ENCODE assay signal across 8 cellular contexts in genomic region chr12:55727643-55728184, GRCh38. TPM values are rescaled to one million over a fixed set of nuclear protein-coding genes. Genes with fewer than 3 reads are reported as not detected.
DNase-seq lines count a peak whose midpoint lies in the region; ATAC-seq and TF ChIP-seq lines count a peak whose summit lies in the region.

No MANE protein-coding gene starts in this region.

- H3K4me1 ChIP-seq in BLaER1 treated with 17β-estradiol and CSF1 and Interleukin-3, amounts not matched to agents 10 nM and 100 nM = peaks cover 68 to 82% (median 76%) of the 10 kb centered on the region in 10 experiments
- peaks cover 8% of the 10 kb centered on the region for H3K4me1 ChIP-seq in IMR-90 (ENCODE audit: control insufficient read depth, insufficient read depth, low read length)

- ATAC-seq in IMR-90 (ENCODE audit: low read depth) = peak; percentile 2
- ATAC-seq in GM19455 (IDR thresholded peaks at IDR 0.05; ENCODE audit: unreplicated experiment) = no peak

- no peaks in the 10 kb centered on the region for H3K9me3 ChIP-seq in BLaER1 treated with 17β-estradiol and CSF1 and Interleukin-3, amounts not matched to agents 10 nM and 100 nM (replicated peaks in 1 of 11)
- H3K9me3 ChIP-seq in IMR-90 (ENCODE audit: control insufficient read depth, insufficient read depth, low read length) = no peaks in the 10 kb centered on the region
- H3K9me3 ChIP-seq in iPS-18c (ENCODE audit: control insufficient read depth, insufficient read depth, low read length) = no peaks in the 10 kb centered on the region

- no peak for TF ChIP-seq RAD21 in IMR-90 (IDR thresholded peaks at IDR 0.05; ENCODE audit: low read length)

- peak; percentile 61 for DNase-seq in IMR-90
- DNase-seq in stimulated activated CD4-positive, alpha-beta T cell treated with anti-CD3 and anti-CD28 coated beads, Interleukin-4, amount 100 ng/mL, for 24 hours = no peak
- DNase-seq in HuH-7 (ENCODE audit: low spot score) = no peak

- peak overlapping the region; percentile 92 to 99 (median 97) for H3K4me2 ChIP-seq in BLaER1 treated with 17β-estradiol and CSF1 and Interleukin-3, amounts not matched to agents 10 nM and 100 nM
- peak overlapping the region; percentile 94 for H3K4me2 ChIP-seq in IMR-90 (ENCODE audit: low read depth, low read length)

- H3K79me1 ChIP-seq in IMR-90 (ENCODE audit: low read depth in 1 of 2, low read length in 2 of 2) = peaks cover 10 to 76% of the 10 kb centered on the region in 2 experiments

- in situ Hi-C loops in IMR-90 (cut with MboI; ENCODE audit: low sequenced_read_pairs) = no loop called here

- BruUV-seq in IMR-90 (replicated peaks; lab: Mats Ljungman, UMichigan) = no TSS peak

- H3K9me1 ChIP-seq in IMR-90 (ENCODE audit: insufficient read depth, low read length) = no peaks in the 10 kb centered on the region

- H3K27me3 ChIP-seq in BLaER1 treated with 17β-estradiol and CSF1 and Interleukin-3, amounts not matched to agents 10 nM and 100 nM = no peaks in the 10 kb centered on the region
- H3K27me3 ChIP-seq in IMR-90 (ENCODE audit: control insufficient read depth, insufficient read depth, low read length) = no peaks in the 10 kb centered on the region

- peaks cover 27 to 59% (median 44%) of the 10 kb centered on the region in 11 experiments for H4K20me1 ChIP-seq in BLaER1 treated with 17β-estradiol and CSF1 and Interleukin-3, amounts not matched to agents 10 nM and 100 nM
- peaks cover 60% of the 10 kb centered on the region for H4K20me1 ChIP-seq in IMR-90 (ENCODE audit: insufficient read depth, low read length)

- TF ChIP-seq CTCF in IMR-90 (conservative IDR thresholded peaks at IDR 0.05; ENCODE audit: low read depth, low read length) = no peak

- peak overlapping the region; percentile 50 for H3K18ac ChIP-seq in IMR-90 (ENCODE audit: low read depth, low read length)

- no CpG with 5 or more reads among the region's 9 CpGs for WGBS in IMR-90 (ENCODE audit: extremely low coverage in 2 of 2, insufficient read length in 1 of 2), 2 experiments

- CTCF ChIA-PET in IMR-90 (lab: Yijun Ruan, JAX) = no interaction called here

- peak overlapping the region; percentile 80 for H3K56ac ChIP-seq in IMR-90 (ENCODE audit: extremely low read depth, insufficient read depth, low read length)

- peak overlapping the region; percentile 84 to 98 (median 94) for H3K9ac ChIP-seq in BLaER1 treated with 17β-estradiol and CSF1 and Interleukin-3, amounts not matched to agents 10 nM and 100 nM
- H3K9ac ChIP-seq in IMR-90 (ENCODE audit: low read depth, low read length) = peak overlapping the region; percentile 94

- H2AK9ac ChIP-seq in IMR-90 (replicated peaks; ENCODE audit: low read depth, low read length, poor library complexity) = peak overlapping the region; percentile 92

- POLR2A ChIA-PET in IMR-90 (lab: Charles Lee; ENCODE audit: unreplicated experiment) = no interaction called here

- H2AK5ac ChIP-seq in IMR-90 (ENCODE audit: low read depth, low read length) = peak overlapping the region; percentile 96

- TF ChIP-seq POLR2A in IMR-90 (IDR thresholded peaks at IDR 0.05; ENCODE audit: low read depth, low read length) = peak; percentile 57

- peaks cover 34 to 50% (median 38%) of the 10 kb centered on the region in 11 experiments for H3K36me3 ChIP-seq in BLaER1 treated with 17β-estradiol and CSF1 and Interleukin-3, amounts not matched to agents 10 nM and 100 nM
- H3K36me3 ChIP-seq in IMR-90 (ENCODE audit: control insufficient read depth, insufficient read depth, low read length) = peaks cover 44% of the 10 kb centered on the region

- H3K23ac ChIP-seq in IMR-90 (ENCODE audit: low read depth, low read length) = peak overlapping the region; percentile 40

- H3K4ac ChIP-seq in IMR-90 (ENCODE audit: low read depth, low read length) = peak overlapping the region; percentile 59

- peak overlapping the region; percentile 94 for H2BK5ac ChIP-seq in IMR-90 (ENCODE audit: low read depth, low read length, poor library complexity, severe bottlenecking)

- H2BK15ac ChIP-seq in IMR-90 (ENCODE audit: low read depth, low read length) = no peak overlapping the region

- H3K4me3 ChIP-seq in BLaER1 treated with 17β-estradiol and CSF1 and Interleukin-3, amounts not matched to agents 10 nM and 100 nM = peak overlapping the region; percentile 66 to 95 (median 77)
- H3K4me3 ChIP-seq in IMR-90 (ENCODE audit: insufficient read depth, low read depth, low read length) (peak overlapping the region; percentile 90), iPS-18c (ENCODE audit: insufficient read depth, low read depth, low read length) (peak overlapping the region; percentile 92), skin epidermis (peak overlapping the region; percentile 68 to 92 (median 78))

- peak overlapping the region; percentile 64 for H2BK120ac ChIP-seq in IMR-90 (ENCODE audit: low read depth, low read length)

- H4K5ac ChIP-seq in IMR-90 (ENCODE audit: low read depth, low read length) = peak overlapping the region; percentile 2; the same call in 1 of the 2 replicates

- H4K8ac ChIP-seq in IMR-90 (ENCODE audit: low read depth in 2 of 2, low read length in 2 of 2) = peak overlapping the region; percentile 22 to 85

- peak overlapping the region; percentile 68 for H3K14ac ChIP-seq in IMR-90 (replicated peaks; ENCODE audit: low read depth, low read length)

- dilution Hi-C loops in IMR-90 (cut with HindIII; ENCODE audit: low sequenced_read_pairs, unreplicated experiment) = no loop called here

- H2AFZ ChIP-seq in IMR-90 (replicated peaks; ENCODE audit: low read length, poor library complexity) = peak overlapping the region; percentile 24

- intact Hi-C loops in IMR-90 (cut with micrococcal nuclease) = no loop called here

- H3K27ac ChIP-seq in BLaER1 treated with 17β-estradiol and CSF1 and Interleukin-3, amounts not matched to agents 10 nM and 100 nM = peak overlapping the region; percentile 92 to 98 (median 97)
- H3K27ac ChIP-seq in IMR-90 (ENCODE audit: insufficient read depth, low read length) = peak overlapping the region; percentile 98
- peak overlapping the region; percentile 100 for H3K27ac ChIP-seq in angular gyrus (ENCODE audit: low read depth, low read length)
- peak overlapping the region; percentile 87 to 100 (median 98) for H3K27ac ChIP-seq in skin epidermis

- H4K91ac ChIP-seq in IMR-90 (ENCODE audit: insufficient read depth, low read depth, low read length) = peak overlapping the region; percentile 76

- no peak overlapping the region for H2BK20ac ChIP-seq in IMR-90 (ENCODE audit: low read depth, low read length)

TF ChIP-seq in IMR-90, 13 proteins besides CTCF, POLR2A, EP300 and RAD21:
- TF ChIP-seq CEBPB (IDR thresholded peaks at IDR 0.05; ENCODE audit: low read depth, low read length) (peak; percentile 46; the same call in 1 of the 2 replicates), RCOR1 (IDR thresholded peaks at IDR 0.05; ENCODE audit: insufficient replicate concordance, low read length) (no peak), RFX5 (IDR thresholded peaks at IDR 0.05; ENCODE audit: low read depth, low read length) (no peak), MAZ (IDR thresholded peaks at IDR 0.05; ENCODE audit: borderline replicate concordance, low read depth, low read length) (0 out of 2 replicates have a peak, but pooled peaks have one; percentile 20), BHLHE40 (IDR thresholded peaks at IDR 0.05; ENCODE audit: low read depth, low read length) (peak; percentile 28; the same call in 1 of the 2 replicates)

RNA-seq across cellular contexts. Expression of gene CD63, which starts 1.1 kb away (rescaled TPM):
- 995 and 1,796 TPM in 2 replicates for total RNA-seq in IMR-90 (2012; rRNA removed)
- 1,398 and 1,518 TPM in 2 replicates for polyA plus RNA-seq in IMR-90 (2012; rRNA removed)
- 856 and 974 TPM in 2 replicates for polyA plus RNA-seq in IMR-90 (2012; cell fraction: cytosol; rRNA removed)
- polyA plus RNA-seq in IMR-90 (2012; cell fraction: nucleus; rRNA removed; ENCODE audit: low replicate concordance) = 173 and 576 TPM in 2 replicates

RNA-seq across cellular contexts. Expression of gene RDH5, which starts 7.5 kb away (rescaled TPM):
- total RNA-seq in IMR-90 (2012; rRNA removed) = 7.3 and 8.9 TPM in 2 replicates
- polyA plus RNA-seq in IMR-90 (2012; rRNA removed) = 18.8 and 21.0 TPM in 2 replicates
- 16.9 and 19.9 TPM in 2 replicates for polyA plus RNA-seq in IMR-90 (2012; cell fraction: cytosol; rRNA removed)
- 85.3 and 102 TPM in 2 replicates for polyA plus RNA-seq in IMR-90 (2012; cell fraction: nucleus; rRNA removed; ENCODE audit: low replicate concordance)

RNA-seq across cellular contexts. Expression of gene BLOC1S1, which starts 11.9 kb away (rescaled TPM):
- 128 and 158 TPM in 2 replicates for total RNA-seq in IMR-90 (2012; rRNA removed)
- 280 and 285 TPM in 2 replicates for polyA plus RNA-seq in IMR-90 (2012; rRNA removed)
- polyA plus RNA-seq in IMR-90 (2012; cell fraction: cytosol; rRNA removed) = 332 and 427 TPM in 2 replicates
- polyA plus RNA-seq in IMR-90 (2012; cell fraction: nucleus; rRNA removed; ENCODE audit: low replicate concordance) = 75.9 and 113 TPM in 2 replicates

RNA-seq across cellular contexts. Expression of gene GDF11, which starts 15.2 kb away (rescaled TPM):
- total RNA-seq in IMR-90 (2012; rRNA removed) = 2.2 and 2.7 TPM in 2 replicates
- polyA plus RNA-seq in IMR-90 (2012; rRNA removed) = 12.9 and 13.6 TPM in 2 replicates
- 5.7 and 15.7 TPM in 2 replicates for polyA plus RNA-seq in IMR-90 (2012; cell fraction: cytosol; rRNA removed)
- polyA plus RNA-seq in IMR-90 (2012; cell fraction: nucleus; rRNA removed; ENCODE audit: low replicate concordance) = 5.5 and 10.6 TPM in 2 replicates

RNA-seq across cellular contexts. Expression of gene ITGA7, which starts 20.0 kb away (rescaled TPM):
- 3.9 and 4.4 TPM in 2 replicates for total RNA-seq in IMR-90 (2012; rRNA removed)
- 13.9 and 15.7 TPM in 2 replicates for polyA plus RNA-seq in IMR-90 (2012; rRNA removed)
- polyA plus RNA-seq in IMR-90 (2012; cell fraction: cytosol; rRNA removed) = 12.1 and 23.0 TPM in 2 replicates
- polyA plus RNA-seq in IMR-90 (2012; cell fraction: nucleus; rRNA removed; ENCODE audit: low replicate concordance) = 89.0 and 117 TPM in 2 replicates
